ENCODE assay signal across 10 cellular contexts in genomic region chr18:57185434-57185833, GRCh38. TPM values are rescaled to one million over a fixed set of nuclear protein-coding genes. Genes with fewer than 3 reads are reported as not detected.
"Had no signal": no experiment of that assay in that cellular context is flagged by ENCODE, and none has a peak within 500 bp of the region (broad histone marks: within the 10 kb centered on the region; RNA-seq: fewer than 3 reads in every experiment).

No MANE protein-coding gene starts in this region.

- H3K9me3 ChIP-seq: HAP-1 had no signal

- H3K9ac ChIP-seq: GM23248 had no signal

- DNase-seq: GM23248, GOT3, H7, KG1 had no signal

- H3K4me3 ChIP-seq: GM23248, HAP-1 had no signal

- ATAC-seq: HCT116 had no signal

- H3K27ac ChIP-seq: GM23248 had no signal

- H3K4me1 ChIP-seq: HAP-1 had no signal

- H3K36me3 ChIP-seq: HAP-1 had no signal

- H2AFZ ChIP-seq: GM23248 had no signal

- FAIRE-seq: HTR-8/SVneo had no signal

RNA-seq across cellular contexts. Expression of gene BOD1L2, which starts 38.5 kb away (rescaled TPM):
- total RNA-seq: GM23248, H4, HT-29 had no signal
- polyA plus RNA-seq: GM23248, IgD-negative memory B cell had no signal
